Comparison of ENCODE assay signal across 9 cellular contexts in genomic region chr5:151224372-151224771, GRCh38. TPM values are rescaled to one million over a fixed set of nuclear protein-coding genes. Genes with fewer than 3 reads are reported as not detected.
A peak's percentile ranks its signal among the peaks of the same experiment; 100 is the strongest.
DNase-seq lines count a peak whose midpoint lies in the region; ATAC-seq and TF ChIP-seq lines count a peak whose summit lies in the region.
"Had no signal": no experiment of that assay in that cellular context is flagged by ENCODE, and none has a peak within 500 bp of the region (broad histone marks: within the 10 kb centered on the region; RNA-seq: fewer than 3 reads in every experiment).

No MANE protein-coding gene starts in this region.

- TF ChIP-seq CTCF in activated CD8-positive, alpha-beta T cell treated with anti-CD3 and anti-CD28 coated beads for 36 hours (IDR thresholded peaks at IDR 0.05) = no peak
- TF ChIP-seq CTCF in GM10266 (IDR thresholded peaks at IDR 0.05; ENCODE audit: control insufficient read depth, insufficient read depth, low read depth, missing control alignments) = no peak

- peak overlapping the region; percentile 79 to 90 for H3K4me3 ChIP-seq in muscle layer of duodenum (ENCODE audit: low read depth in 1 of 2, low read length in 2 of 2)

- DNase-seq in activated CD8-positive, alpha-beta T cell treated with anti-CD3 and anti-CD28 coated beads for 36 hours = no peak
- DNase-seq in left lobe of liver (ENCODE audit: low spot score) (no peak), NCI-H82 (lab: John Stamatoyannopoulos, UW) (no peak), GM10266 (ENCODE audit: extremely low spot score) (no peak), erythroblast (lab: John Stamatoyannopoulos, UW) (no peak)

- intact Hi-C loops in activated CD8-positive, alpha-beta T cell treated with anti-CD3 and anti-CD28 coated beads for 36 hours (cut with micrococcal nuclease) = no loop called here

- H3K4me1 ChIP-seq in ES-I3 (ENCODE audit: insufficient read depth, low read length) = peaks cover 23% of the 10 kb centered on the region
- peaks cover 15 to 45% of the 10 kb centered on the region in 2 donors for H3K4me1 ChIP-seq in muscle layer of duodenum (ENCODE audit: control insufficient read depth in 1 of 2, insufficient read depth in 2 of 2, low read length in 2 of 2)

- H3K27me3 Mint-ChIP-seq in activated CD8-positive, alpha-beta T cell treated with anti-CD3 and anti-CD28 coated beads for 36 hours = no peaks in the 10 kb centered on the region

- peak overlapping the region; percentile 94; the same call in 1 of the 2 replicates for H3K9ac ChIP-seq in ES-I3 (ENCODE audit: low read depth, low read length)

- peak overlapping the region; percentile 94 for H3K27ac Mint-ChIP-seq in activated CD8-positive, alpha-beta T cell treated with anti-CD3 and anti-CD28 coated beads for 36 hours

- no peak for TF ChIP-seq POLR2A in erythroblast (IDR thresholded peaks at IDR 0.05; ENCODE audit: low read length)

- H3K27me3 ChIP-seq in muscle layer of duodenum (ENCODE audit: low read depth, low read length) = no peaks in the 10 kb centered on the region

- H3K27ac ChIP-seq in muscle layer of duodenum (ENCODE audit: low read length) = no peak overlapping the region
- H3K27ac ChIP-seq: epithelial cell of prostate had no signal

- POLR2A ChIA-PET in activated CD8-positive, alpha-beta T cell treated with anti-CD3 and anti-CD28 coated beads for 36 hours (lab: Charles Lee) = interaction anchor here (0.6 to 4.6 kb wide), 9 partner anchors 10 to 77 kb away, joined by 3 to 85 read pairs (median 4); no protein-coding TSS in a partner anchor

- no peaks in the 10 kb centered on the region for H3K9me3 Mint-ChIP-seq in activated CD8-positive, alpha-beta T cell treated with anti-CD3 and anti-CD28 coated beads for 36 hours

- H3K4me3 Mint-ChIP-seq in activated CD8-positive, alpha-beta T cell treated with anti-CD3 and anti-CD28 coated beads for 36 hours = peak overlapping the region; percentile 92

- H3K36me3 ChIP-seq in ES-I3 (ENCODE audit: insufficient read depth, low read length) (no peaks in the 10 kb centered on the region), muscle layer of duodenum (ENCODE audit: control insufficient read depth in 1 of 2, insufficient read depth in 2 of 2, low read length in 2 of 2) (no peaks in the 10 kb centered on the region)

- peaks cover 26% of the 10 kb centered on the region for H3K36me3 Mint-ChIP-seq in activated CD8-positive, alpha-beta T cell treated with anti-CD3 and anti-CD28 coated beads for 36 hours (ENCODE audit: low read depth)

- ATAC-seq in HG02884 (IDR thresholded peaks at IDR 0.05; ENCODE audit: unreplicated experiment) (peak; percentile 34), left lobe of liver (no peak)
- peak; percentile 11 for ATAC-seq in activated CD8-positive, alpha-beta T cell treated with anti-CD3 and anti-CD28 coated beads for 36 hours

- CTCF ChIA-PET in activated CD8-positive, alpha-beta T cell treated with anti-CD3 and anti-CD28 coated beads for 36 hours (lab: Charles Lee) = interaction anchor here (0.7 to 10.9 kb wide), 17 partner anchors 10 to 173 kb away, joined by 3 to 83 read pairs (median 4); partner anchors contain the start of gene GM2A

- peaks cover 48% of the 10 kb centered on the region for H3K4me1 Mint-ChIP-seq in activated CD8-positive, alpha-beta T cell treated with anti-CD3 and anti-CD28 coated beads for 36 hours (ENCODE audit: low read depth)

- no peaks in the 10 kb centered on the region for H3K9me3 ChIP-seq in ES-I3 (ENCODE audit: control insufficient read depth, insufficient read depth, low read length)
- no peaks in the 10 kb centered on the region for H3K9me3 ChIP-seq in muscle layer of duodenum (ENCODE audit: control insufficient read depth in 1 of 2, low read length in 2 of 2)

RNA-seq across cellular contexts. Expression of gene CCDC69, which starts 0.5 kb away (rescaled TPM):
- 10 to 100 TPM; 33.0 to 34.5 TPM for total RNA-seq in activated CD8-positive, alpha-beta T cell treated with anti-CD3 and anti-CD28 coated beads for 36 hours
- total RNA-seq in left lobe of liver = 29.2 TPM

RNA-seq across cellular contexts. Expression of gene GM2A, which starts 28.6 kb away (rescaled TPM):
- 10 to 100 TPM; 13.3 to 13.7 TPM for total RNA-seq in activated CD8-positive, alpha-beta T cell treated with anti-CD3 and anti-CD28 coated beads for 36 hours
- 13.2 TPM for total RNA-seq in left lobe of liver
